ENCODE assay signal across 8 cellular contexts in genomic region chr7:106110885-106111670, GRCh38. TPM values are rescaled to one million over a fixed set of nuclear protein-coding genes. Genes with fewer than 3 reads are reported as not detected.
DNase-seq lines count a peak whose midpoint lies in the region; ATAC-seq, FAIRE-seq and TF ChIP-seq lines count a peak whose summit lies in the region.

No MANE protein-coding gene starts in this region.

- intact Hi-C loops in GM12878 (cut with micrococcal nuclease; ENCODE audit: unreplicated experiment) (loop anchor here (1.0 to 2.0 kb wide), 3 partner anchors 40 to 54 kb away; no protein-coding TSS in a partner anchor), left lung (cut with DNase I) (no loop called here)

- H3K4me3 ChIP-seq in MM.1S (ENCODE audit: low read length): peak overlapping the region; percentile 74
- peak overlapping the region; percentile 83 for H3K4me3 ChIP-seq in GM12878
- peak overlapping the region; percentile 65 to 78 for H3K4me3 ChIP-seq in left lung
- peak overlapping the region; percentile 93 for H3K4me3 ChIP-seq in thymus (ENCODE audit: low read length)

- H3K36me3 ChIP-seq in MM.1S (replicated peaks; ENCODE audit: insufficient read depth, low read length) (no peaks in the 10 kb centered on the region; the same call in 1 of the 2 replicates), GM12878 (ENCODE audit: control insufficient read depth in 2 of 2, insufficient read depth in 2 of 2, low read length in 1 of 2) (peaks cover 0 to 5% of the 10 kb centered on the region in 2 experiments; a peak in 1 of 4 replicates), left lung (no peaks in the 10 kb centered on the region), thymus (ENCODE audit: control insufficient read depth, insufficient read depth) (no peaks in the 10 kb centered on the region)

- CTCF ChIA-PET in GM12878 (lab: Yijun Ruan, JAX): interaction anchor here (0.6 to 7.8 kb wide), 9 partner anchors 8 to 579 kb away, joined by 3 to 45 read pairs (median 4); partner anchors contain the start of gene RINT1

- TF ChIP-seq CTCF in MM.1S (IDR thresholded peaks at IDR 0.05; ENCODE audit: low read length) (no peak), GM12878 (IDR thresholded peaks at IDR 0.05 in 2 of 3, conservative IDR thresholded peaks at IDR 0.05 in 1 of 3; ENCODE audit: control insufficient read depth in 2 of 3, extremely low read depth in 1 of 3, insufficient read depth in 1 of 3, low read depth in 3 of 3, low read length in 3 of 3) (no peak), left lung (IDR thresholded peaks at IDR 0.05) (no peak)

- no peaks in the 10 kb centered on the region for H3K9me2 ChIP-seq in MM.1S (replicated peaks; ENCODE audit: insufficient read depth, low read length)

- no peak for TF ChIP-seq EP300 in GM12878 (IDR thresholded peaks at IDR 0.05; ENCODE audit: borderline replicate concordance in 1 of 2, control insufficient read depth in 1 of 2, low read depth in 2 of 2, low read length in 2 of 2)

- H3K79me2 ChIP-seq in MM.1S (ENCODE audit: low read length): peaks cover 47% of the 10 kb centered on the region
- peaks cover 62% of the 10 kb centered on the region for H3K79me2 ChIP-seq in GM12878 (ENCODE audit: control insufficient read depth, insufficient read depth, low read length)

- POLR2A ChIA-PET in GM12878 (lab: Charles Lee): interaction anchor here (0.8 to 6.2 kb wide), 15 partner anchors 8 to 580 kb away, joined by 3 to 56 read pairs (median 4); partner anchors contain the start of gene NAMPT

- ATAC-seq in GM12878: no peak
- ATAC-seq in left lung: no peak
- ATAC-seq in HG02870 (IDR thresholded peaks at IDR 0.05; ENCODE audit: unreplicated experiment): no peak

- H3K27ac ChIP-seq in MM.1S (ENCODE audit: low read length): no peak overlapping the region; the same call in 1 of the 2 replicates
- peak overlapping the region; percentile 94 for H3K27ac ChIP-seq in GM12878 (ENCODE audit: control insufficient read depth, insufficient read depth)
- H3K27ac ChIP-seq in left lung: peak overlapping the region; percentile 96 to 98
- H3K27ac ChIP-seq in thymus (ENCODE audit: low read depth): peak overlapping the region; percentile 98

- no peak for TF ChIP-seq POLR2A in GM12878 (IDR thresholded peaks at IDR 0.05; ENCODE audit: low read depth, low read length)

- in situ Hi-C loops in GM12878 (cut with MboI): no loop called here

- H3K9ac ChIP-seq in MM.1S (ENCODE audit: low read length) (peak overlapping the region; percentile 75; the same call in 1 of the 2 replicates), GM12878 (ENCODE audit: control insufficient read depth, insufficient read depth, low read length) (peak overlapping the region; percentile 88)

- TSS peak; percentile 70 for BruUV-seq in GM12878 (replicated peaks; lab: Mats Ljungman, UMichigan)

- peak; percentile 45 for DNase-seq in EH (ENCODE audit: low read depth)
- DNase-seq in MM.1S: peak; percentile 47
- no peak for DNase-seq in GM12878 (ENCODE audit: low read depth, low spot score)
- DNase-seq in left lung: no peak
- DNase-seq in activated CD4-positive, alpha-beta T cell treated with anti-CD3 and anti-CD28 coated beads for 1 hour: no peak
- DNase-seq in NOMO-1 treated with DMSO at 0.1 percent for 48 hours (lab: John Stamatoyannopoulos, UW; ENCODE audit: unreplicated experiment): no peak

- 9% methylated on average over 21 of the region's 21 CpGs for WGBS in GM12878 (ENCODE audit: insufficient coverage, insufficient replicate concordance, low lambda C conversion rate, missing lambda C conversion rate)
- WGBS in thymus: 1% methylated on average over 21 of the region's 21 CpGs

- RAD21 ChIA-PET in GM12878 (lab: Charles Lee; ENCODE audit: unreplicated experiment): interaction anchor here (0.6 to 7.6 kb wide), 10 partner anchors 8 to 351 kb away, joined by 3 to 60 read pairs (median 4); partner anchors contain the start of gene NAMPT

- H3K9me3 ChIP-seq in MM.1S (replicated peaks; ENCODE audit: insufficient read depth, low read length) (no peaks in the 10 kb centered on the region), GM12878 (replicated peaks; ENCODE audit: control insufficient read depth, insufficient read depth, low read length) (no peaks in the 10 kb centered on the region), left lung (no peaks in the 10 kb centered on the region), thymus (ENCODE audit: control insufficient read depth) (no peaks in the 10 kb centered on the region)

- H3K4me1 ChIP-seq in MM.1S (ENCODE audit: low read length) (peaks cover 14% of the 10 kb centered on the region; the same call in 1 of the 2 replicates), GM12878 (ENCODE audit: control insufficient read depth, insufficient read depth, low read length) (peaks cover 19% of the 10 kb centered on the region), left lung (peaks cover 0 to 30% of the 10 kb centered on the region in 2 donors), thymus (ENCODE audit: control insufficient read depth, insufficient read depth, low read length) (peaks cover 17% of the 10 kb centered on the region)

- H3K4me2 ChIP-seq in MM.1S (ENCODE audit: low read depth, low read length) (peak overlapping the region; percentile 89), GM12878 (ENCODE audit: control insufficient read depth, insufficient read depth) (peak overlapping the region; percentile 85)

- FAIRE-seq in GM12878 (lab: Jason Lieb, UNC): no peak

- H3K27me3 ChIP-seq in MM.1S (replicated peaks; ENCODE audit: insufficient read depth, low read length): no peaks in the 10 kb centered on the region
- no peaks in the 10 kb centered on the region for H3K27me3 ChIP-seq in GM12878 (replicated peaks in 1 of 2; ENCODE audit: control insufficient read depth in 2 of 2, insufficient read depth in 2 of 2, low read length in 1 of 2)
- no peaks in the 10 kb centered on the region for H3K27me3 ChIP-seq in left lung
- no peaks in the 10 kb centered on the region for H3K27me3 ChIP-seq in thymus (ENCODE audit: control insufficient read depth, insufficient read depth)

- SMC1A ChIA-PET in GM12878 (lab: Charles Lee; ENCODE audit: uncharacterized antibody, unreplicated experiment): interaction anchor here (0.8 to 7.2 kb wide), 15 partner anchors 8 to 345 kb away, joined by 3 to 70 read pairs (median 4); no protein-coding TSS in a partner anchor

- TF ChIP-seq RAD21 in GM12878 (IDR thresholded peaks at IDR 0.05; ENCODE audit: insufficient read depth, low read depth, low read length): no peak

- H4K20me1 ChIP-seq in MM.1S (ENCODE audit: insufficient read depth, low read length) (no peaks in the 10 kb centered on the region), GM12878 (ENCODE audit: control insufficient read depth, insufficient read depth) (no peaks in the 10 kb centered on the region)

- H3F3A ChIP-seq in MM.1S (ENCODE audit: insufficient read depth, low read length): 0 out of 2 replicates have a peak, but pooled peaks cover 7% of the 10 kb centered on the region

- H2AFZ ChIP-seq in MM.1S (ENCODE audit: low read length): peak overlapping the region; percentile 62
- no peak overlapping the region for H2AFZ ChIP-seq in GM12878 (ENCODE audit: control insufficient read depth, low read depth, low read length)

TF ChIP-seq in GM12878, 131 proteins besides CTCF, POLR2A, EP300 and RAD21 (continues in another document):
- TF ChIP-seq JUNB (IDR thresholded peaks at IDR 0.05) (no peak), SUPT20H (IDR thresholded peaks at IDR 0.05; ENCODE audit: borderline replicate concordance, control insufficient read depth, low read depth, low read length) (no peak), MTA3 (IDR thresholded peaks at IDR 0.05; ENCODE audit: borderline replicate concordance, low read length) (peak; percentile 73; the same call in 1 of the 2 replicates), ATF7 (IDR thresholded peaks at IDR 0.05; ENCODE audit: low read depth) (no peak), ATF3 (IDR thresholded peaks at IDR 0.05; ENCODE audit: borderline replicate concordance, extremely low read depth, low read depth, low read length) (no peak), ATF2 (IDR thresholded peaks at IDR 0.05; ENCODE audit: low read length) (peak; percentile 47; the same call in 1 of the 2 replicates), GABPA (IDR thresholded peaks at IDR 0.05; ENCODE audit: low read depth) (no peak), CHD2 (IDR thresholded peaks at IDR 0.05; ENCODE audit: borderline replicate concordance, low read depth, low read length) (no peak), PML (IDR thresholded peaks at IDR 0.05; ENCODE audit: low read length) (0 out of 2 replicates have a peak, but pooled peaks have one; percentile 53)

RNA-seq across cellular contexts. Expression of gene SYPL1, which starts 1.0 kb away (rescaled TPM):
- total RNA-seq in GM12878 (2013; cell fraction: nucleolus; rRNA removed): 43.4 and 44.9 TPM in 2 replicates
- total RNA-seq in GM12878 (2014; rRNA removed): 34.5 and 41.2 TPM in 2 replicates
- total RNA-seq in GM12878 (2014; rRNA removed; fragmentation: Illumina TruSeq; extraction: Trizol): 43.5 and 44.3 TPM in 2 replicates
- total RNA-seq in GM12878 (2021): 63.5 and 69.1 TPM in 2 replicates
- 23.9 TPM for polyA plus RNA-seq in GM12878 (2011; ENCODE audit: low read depth)
- polyA plus RNA-seq in GM12878 (2011; rRNA removed): 97.0 and 138 TPM in 2 replicates
- polyA plus RNA-seq in GM12878 (2011; cell fraction: cytosol; rRNA removed): 50.4 and 71.4 TPM in 2 replicates
- polyA plus RNA-seq in GM12878 (2011; cell fraction: nucleus; rRNA removed): 22.1 and 24.2 TPM in 2 replicates
- 46.9 and 54.4 TPM in 2 replicates for polyA plus RNA-seq in GM12878 (2012)
- polyA plus RNA-seq in GM12878 (2014; fragmentation: Illumina TruSeq; extraction: Trizol): 78.4 and 104 TPM in 2 replicates
- 100 to 1,000 TPM; 109 to 177 TPM for polyA plus RNA-seq in GM12878 (2014; fragmentation: Nextera tagmentation; extraction: Ambion mirVana)
- polyA plus RNA-seq in GM12878 (2014; rRNA removed): 46.1 and 56.9 TPM in 2 replicates
- polyA plus RNA-seq in GM12878 (2016; fragmentation: Nextera tagmentation; extraction: Ambion mirVana): 100 to 1,000 TPM in 1 of 2 experiments, 10 to 100 TPM in 1; 96.2 to 103 TPM
- 105 and 152 TPM in 2 replicates for polyA minus RNA-seq in GM12878 (2011; rRNA and poly(A)+ RNA removed)
- 36.2 and 36.9 TPM in 2 replicates for polyA minus RNA-seq in GM12878 (2011; cell fraction: cytosol; rRNA and poly(A)+ RNA removed)
- polyA minus RNA-seq in GM12878 (2011; cell fraction: nucleus; rRNA and poly(A)+ RNA removed): 22.6 and 37.8 TPM in 2 replicates
- total RNA-seq in left lung: 10 to 100 TPM; 81.9 to 93.1 TPM
- 77.0 TPM for polyA plus RNA-seq in thymus

Comparison
In these comparisons a context has a peak if more than half of its experiments do, and no peak if none do; other contexts are left out.
1. DNase-seq: peak in EH (single experiment) and MM.1S (single experiment); none in GM12878 (single experiment), left lung (0 of 2), activated CD4-positive, alpha-beta T cell treated with anti-CD3 and anti-CD28 coated beads for 1 hour (single experiment) and NOMO-1 treated with DMSO at 0.1 percent for 48 hours (single experiment).
2. Peak in every context shown above with its lines, with median percentiles within 50 percentile points of each other: H3K4me3 ChIP-seq.